In genomic region chr2:168336786-168337388, GRCh38 we compare ENCODE assay signal across 9 cellular contexts.
DNase-seq lines count a peak whose midpoint lies in the region; ATAC-seq, FAIRE-seq and TF ChIP-seq lines count a peak whose summit lies in the region.
"Had no signal": no experiment of that assay in that cellular context is flagged by ENCODE, and none has a peak within 500 bp of the region (broad histone marks: within the 10 kb centered on the region; RNA-seq: fewer than 3 reads in every experiment).

No MANE protein-coding gene starts in this region.

- peak in 3 of 4 experiments; percentile 2 to 25 (median 9) for DNase-seq in activated CD4-positive, CD25-positive, alpha-beta regulatory T cell (lab: John Stamatoyannopoulos, UW)
- DNase-seq in activated CD4-positive, CD25-positive, alpha-beta regulatory T cell treated with anti-CD3 and anti-CD28 coated beads, Interleukin-2, amount 50 U/mL, for 72 hours, result no peak
- DNase-seq in HuH-7 (ENCODE audit: low spot score) (peak; percentile 69), pancreas (peak; percentile 70 to 82 (median 78)), aorta (no peak)
- DNase-seq in T-helper 2 cell treated with Interferon-gamma antibody and Interleukin-4, amounts not matched to agents 5 μg/mL and 100 μg/mL, for 36 hours (ENCODE audit: low spot score), result peak; percentile 7
- DNase-seq in central memory CD4-positive, alpha-beta T cell, result peak; percentile 51

- H3K9me3 Mint-ChIP-seq in T-helper 2 cell treated with Interferon-gamma antibody and Interleukin-4, amounts not matched to agents 5 μg/mL and 100 μg/mL, for 36 hours, result no peaks in the 10 kb centered on the region

- peaks cover 16% of the 10 kb centered on the region for H3K27me3 Mint-ChIP-seq in T-helper 2 cell treated with Interferon-gamma antibody and Interleukin-4, amounts not matched to agents 5 μg/mL and 100 μg/mL, for 36 hours (ENCODE audit: low read depth)

- peak in 3 of 4 donors; percentile 27 to 49 (median 35) for TF ChIP-seq CTCF in pancreas (IDR thresholded peaks at IDR 0.05)

- H3K27me3 ChIP-seq in pancreas (no peaks in the 10 kb centered on the region), aorta (ENCODE audit: control insufficient read depth in 1 of 2, insufficient read depth in 2 of 2, low read length in 1 of 2) (no peaks in the 10 kb centered on the region)

- H3K27ac Mint-ChIP-seq in T-helper 2 cell treated with Interferon-gamma antibody and Interleukin-4, amounts not matched to agents 5 μg/mL and 100 μg/mL, for 36 hours, result no peak overlapping the region

- no peaks in the 10 kb centered on the region for H3K36me3 ChIP-seq in pancreas
- no peaks in the 10 kb centered on the region for H3K36me3 ChIP-seq in aorta (ENCODE audit: control insufficient read depth in 1 of 2, insufficient read depth in 2 of 2, low read length in 1 of 2)

- no peaks in the 10 kb centered on the region for H3K36me3 Mint-ChIP-seq in T-helper 2 cell treated with Interferon-gamma antibody and Interleukin-4, amounts not matched to agents 5 μg/mL and 100 μg/mL, for 36 hours (ENCODE audit: low read depth)

- peaks cover 8 to 15% (median 11%) of the 10 kb centered on the region in 3 donors for H3K4me1 ChIP-seq in pancreas
- H3K4me1 ChIP-seq in aorta (ENCODE audit: control insufficient read depth in 1 of 2, insufficient read depth in 2 of 2, low read length in 2 of 2), result no peaks in the 10 kb centered on the region

- H3K9me3 ChIP-seq in pancreas (no peaks in the 10 kb centered on the region), aorta (ENCODE audit: control insufficient read depth, low read length) (no peaks in the 10 kb centered on the region)

- no peak for FAIRE-seq in pancreas (lab: Jason Lieb, UNC)
- FAIRE-seq: G401.6 had no signal

- no peak overlapping the region for H3K4me3 ChIP-seq in pancreas
- H3K4me3 ChIP-seq in aorta (ENCODE audit: low read length in 2 of 2), result no peak overlapping the region

- ATAC-seq in pancreas, result peak; percentile 90 to 97 (median 94)
- ATAC-seq in HG02763 (IDR thresholded peaks at IDR 0.05; ENCODE audit: unreplicated experiment), result no peak
- no peak for ATAC-seq in aorta (ENCODE audit: low FRiP score)

- H3K4me1 Mint-ChIP-seq in T-helper 2 cell treated with Interferon-gamma antibody and Interleukin-4, amounts not matched to agents 5 μg/mL and 100 μg/mL, for 36 hours (ENCODE audit: low read depth), result peaks cover 6% of the 10 kb centered on the region

- intact Hi-C loops in pancreas (cut with DNase I), result loop anchor here in 1 of 3 donors (5.0 kb wide), 1 partner anchor 200 kb away; no protein-coding TSS in a partner anchor
- intact Hi-C loops in aorta (cut with DNase I), result no loop called here

- no peak overlapping the region for H3K27ac ChIP-seq in pancreas
- no peak overlapping the region for H3K27ac ChIP-seq in aorta (ENCODE audit: low read depth in 1 of 2, low read length in 2 of 2)

- no peak overlapping the region for H3K4me3 Mint-ChIP-seq in T-helper 2 cell treated with Interferon-gamma antibody and Interleukin-4, amounts not matched to agents 5 μg/mL and 100 μg/mL, for 36 hours

- 38 to 42% methylated on average over 6 of the region's 6 CpGs for WGBS in pancreas, 2 donors
- 83 to 84% methylated on average over 6 of the region's 6 CpGs for WGBS in aorta, 2 donors

Comparison
In these comparisons a context has a peak if more than half of its experiments do, and no peak if none do; other contexts are left out.
1. DNase-seq: peak in activated CD4-positive, CD25-positive, alpha-beta regulatory T cell (3 of 4), HuH-7 (single experiment), T-helper 2 cell treated with Interferon-gamma antibody and Interleukin-4, amounts not matched to agents 5 μg/mL and 100 μg/mL, for 36 hours (single experiment), central memory CD4-positive, alpha-beta T cell (single experiment) and pancreas (6 of 6); none in activated CD4-positive, CD25-positive, alpha-beta regulatory T cell treated with anti-CD3 and anti-CD28 coated beads, Interleukin-2, amount 50 U/mL, for 72 hours (single experiment) and aorta (0 of 2).
2. ATAC-seq: peak in pancreas (4 of 4); none in HG02763 (single experiment) and aorta (single experiment).